In genomic region chr22:27972732-27973698, GRCh38 we compare ENCODE assay signal across 30 cellular contexts. TPM values are rescaled to one million over a fixed set of nuclear protein-coding genes. Genes with fewer than 3 reads are reported as not detected.
DNase-seq lines count a peak whose midpoint lies in the region; ATAC-seq, FAIRE-seq and TF ChIP-seq lines count a peak whose summit lies in the region.
"Had no signal": no experiment of that assay in that cellular context is flagged by ENCODE, and none has a peak within 500 bp of the region (broad histone marks: within the 10 kb centered on the region; RNA-seq: fewer than 3 reads in every experiment).

No MANE protein-coding gene starts in this region.

- intact Hi-C loops in activated CD4-positive, alpha-beta T cell treated with anti-CD3 and anti-CD28 coated beads, Interleukin-2, amount 10 ng/mL, durations not matched to agents 24 days and 14 days (cut with micrococcal nuclease): no loop called here
- intact Hi-C loops in adrenal gland (cut with DNase I): no loop called here
- intact Hi-C loops in pancreas (cut with DNase I): no loop called here

- no peak overlapping the region for H2AFZ ChIP-seq in hepatocyte
- H2AFZ ChIP-seq: GM23248 had no signal

- 78 to 81% (median 79%) methylated on average over 9 of the region's 9 CpGs for WGBS in adrenal gland, 4 donors
- WGBS in hepatocyte (ENCODE audit: low lambda C conversion rate, missing lambda C conversion rate): 74% methylated on average over 9 of the region's 9 CpGs
- 76 to 81% methylated on average over 9 of the region's 9 CpGs for WGBS in pancreas, 2 donors

- TF ChIP-seq CTCF in adrenal gland (IDR thresholded peaks at IDR 0.05) (no peak), hepatocyte (IDR thresholded peaks at IDR 0.05; ENCODE audit: poor library complexity) (no peak), pancreas (IDR thresholded peaks at IDR 0.05) (no peak), brain microvascular endothelial cell (IDR thresholded peaks at IDR 0.05; ENCODE audit: low read depth, low read length, missing control alignments) (no peak)

- no peaks in the 10 kb centered on the region for H3K27me3 Mint-ChIP-seq in activated CD4-positive, alpha-beta T cell treated with anti-CD3 and anti-CD28 coated beads, Interleukin-2, amount 10 ng/mL, durations not matched to agents 24 days and 14 days
- H3K27me3 Mint-ChIP-seq: activated CD4-positive, alpha-beta memory T cell treated with anti-CD3 and anti-CD28 coated beads, Interleukin-2, amount 10 ng/mL, durations not matched to agents 7 days and 5 days; B cell had no signal

- no peaks in the 10 kb centered on the region for H4K20me1 ChIP-seq in hepatocyte (ENCODE audit: insufficient read depth, poor library complexity, severe bottlenecking)

- FAIRE-seq in pancreas (lab: Jason Lieb, UNC): no peak
- FAIRE-seq: A549, frontal cortex, GM12892, keratinocyte had no signal

- H3K27me3 ChIP-seq in adrenal gland (no peaks in the 10 kb centered on the region), hepatocyte (no peaks in the 10 kb centered on the region), pancreas (no peaks in the 10 kb centered on the region), brain microvascular endothelial cell (replicated peaks) (no peaks in the 10 kb centered on the region)
- H3K27me3 ChIP-seq in effector memory CD4-positive, alpha-beta T cell (replicated peaks; ENCODE audit: control insufficient read depth, insufficient read depth, low read length, poor library complexity, severe bottlenecking): no peaks in the 10 kb centered on the region
- H3K27me3 ChIP-seq: dorsolateral prefrontal cortex, sigmoid colon had no signal

- H3K27ac Mint-ChIP-seq in activated CD4-positive, alpha-beta T cell treated with anti-CD3 and anti-CD28 coated beads, Interleukin-2, amount 10 ng/mL, durations not matched to agents 24 days and 14 days: no peak overlapping the region
- H3K27ac Mint-ChIP-seq: activated CD4-positive, alpha-beta memory T cell treated with anti-CD3 and anti-CD28 coated beads, Interleukin-2, amount 10 ng/mL, durations not matched to agents 7 days and 5 days; B cell had no signal

- H3K27ac ChIP-seq in adrenal gland: peak overlapping the region in 3 of 5 donors; percentile 35 to 48 (median 41)
- peak overlapping the region; percentile 2 for H3K27ac ChIP-seq in hepatocyte
- peak overlapping the region in 2 of 4 donors; percentile 56 to 60 for H3K27ac ChIP-seq in pancreas
- H3K27ac ChIP-seq in effector memory CD4-positive, alpha-beta T cell (ENCODE audit: insufficient read depth, low read length, poor library complexity, severe bottlenecking): no peak overlapping the region
- H3K27ac ChIP-seq in brain microvascular endothelial cell: no peak overlapping the region
- H3K27ac ChIP-seq: A549, dorsolateral prefrontal cortex, epithelial cell of prostate, GM23248, RWPE1, sigmoid colon had no signal

- in situ Hi-C loops in brain microvascular endothelial cell (cut with HindIII; ENCODE audit: low pct_ligation_motif_present, low sequenced_read_pairs): no loop called here

- H3K9me3 ChIP-seq in adrenal gland (replicated peaks in 1 of 3) (peaks cover 0 to 8% (median 0%) of the 10 kb centered on the region in 3 donors), hepatocyte (ENCODE audit: low read depth) (no peaks in the 10 kb centered on the region), pancreas (no peaks in the 10 kb centered on the region)
- H3K9me3 ChIP-seq in effector memory CD4-positive, alpha-beta T cell (ENCODE audit: control insufficient read depth, low read length): no peaks in the 10 kb centered on the region
- H3K9me3 ChIP-seq: A549 had no signal

- H3K4me3 ChIP-seq in adrenal gland (no peak overlapping the region), hepatocyte (no peak overlapping the region), pancreas (no peak overlapping the region), brain microvascular endothelial cell (ENCODE audit: low read depth, low read length) (no peak overlapping the region)
- no peak overlapping the region for H3K4me3 ChIP-seq in effector memory CD4-positive, alpha-beta T cell (ENCODE audit: insufficient read depth, low read depth, low read length, poor library complexity, severe bottlenecking)
- H3K4me3 ChIP-seq: A549, dorsolateral prefrontal cortex, GM23248, lung, sigmoid colon had no signal

- H3K36me3 ChIP-seq in adrenal gland (replicated peaks in 1 of 2) (no peaks in the 10 kb centered on the region), hepatocyte (replicated peaks; ENCODE audit: insufficient read depth, low read depth) (no peaks in the 10 kb centered on the region), pancreas (no peaks in the 10 kb centered on the region), brain microvascular endothelial cell (replicated peaks) (no peaks in the 10 kb centered on the region)
- no peaks in the 10 kb centered on the region for H3K36me3 ChIP-seq in effector memory CD4-positive, alpha-beta T cell (ENCODE audit: control insufficient read depth, insufficient read depth, low read length)

- H3K4me1 ChIP-seq in adrenal gland (replicated peaks in 1 of 2) (peaks cover 13 to 18% of the 10 kb centered on the region in 2 donors), hepatocyte (ENCODE audit: insufficient read depth) (peaks cover 16% of the 10 kb centered on the region), pancreas (peaks cover 7 to 12% (median 12%) of the 10 kb centered on the region in 3 donors)
- no peaks in the 10 kb centered on the region for H3K4me1 ChIP-seq in effector memory CD4-positive, alpha-beta T cell (ENCODE audit: control insufficient read depth, insufficient read depth, low read length, poor library complexity, severe bottlenecking)
- H3K4me1 ChIP-seq: sigmoid colon had no signal

- no peaks in the 10 kb centered on the region for H3K9me2 ChIP-seq in hepatocyte (replicated peaks; ENCODE audit: insufficient read depth)

- TF ChIP-seq POLR2A in adrenal gland (IDR thresholded peaks at IDR 0.05): no peak

- peaks cover 2% of the 10 kb centered on the region for H3K36me3 Mint-ChIP-seq in activated CD4-positive, alpha-beta T cell treated with anti-CD3 and anti-CD28 coated beads, Interleukin-2, amount 10 ng/mL, durations not matched to agents 24 days and 14 days (ENCODE audit: low read depth)

- no peaks in the 10 kb centered on the region for H3K9me3 Mint-ChIP-seq in activated CD4-positive, alpha-beta T cell treated with anti-CD3 and anti-CD28 coated beads, Interleukin-2, amount 10 ng/mL, durations not matched to agents 24 days and 14 days
- H3K9me3 Mint-ChIP-seq: activated CD4-positive, alpha-beta memory T cell treated with anti-CD3 and anti-CD28 coated beads, Interleukin-2, amount 10 ng/mL, durations not matched to agents 7 days and 5 days had no signal

- H3K4me1 Mint-ChIP-seq in activated CD4-positive, alpha-beta T cell treated with anti-CD3 and anti-CD28 coated beads, Interleukin-2, amount 10 ng/mL, durations not matched to agents 24 days and 14 days: peaks cover 2% of the 10 kb centered on the region
- H3K4me1 Mint-ChIP-seq: activated CD4-positive, alpha-beta memory T cell treated with anti-CD3 and anti-CD28 coated beads, Interleukin-2, amount 10 ng/mL, durations not matched to agents 7 days and 5 days; B cell had no signal

- peak; percentile 27 for DNase-seq in activated CD4-positive, alpha-beta T cell treated with anti-CD3 and anti-CD28 coated beads, Interleukin-2, amount 10 ng/mL, durations not matched to agents 24 days and 14 days
- DNase-seq in activated CD4-positive, alpha-beta T cell treated with anti-CD3 and anti-CD28 coated beads for 48 hours: no peak
- DNase-seq in adrenal gland (no peak), hepatocyte (ENCODE audit: low spot score) (no peak), pancreas (no peak), brain microvascular endothelial cell (no peak), NCI-H748 treated with DMSO at 0.1 percent for 48 hours (lab: John Stamatoyannopoulos, UW) (no peak)
- no peak for DNase-seq in effector memory CD4-positive, alpha-beta T cell
- DNase-seq: activated CD4-positive, alpha-beta memory T cell treated with anti-CD3 and anti-CD28 coated beads, Interleukin-2, amount 10 ng/mL, durations not matched to agents 7 days and 5 days; activated CD4-positive, CD25-positive, alpha-beta regulatory T cell; activated gamma-delta T cell; activated T-cell treated with anti-CD3 and anti-CD28 coated beads for 4 hours; amniotic stem cell; DMS79; dorsolateral prefrontal cortex; GM23248; hypothalamus; NCI-H1092; NCI-H2081 treated with DMSO at 0.1 percent for 48 hours; occipital lobe; sigmoid colon; T1000 had no signal

- H3K79me2 ChIP-seq in hepatocyte: no peaks in the 10 kb centered on the region

- no peak overlapping the region for H3K4me2 ChIP-seq in hepatocyte
- H3K4me2 ChIP-seq: A549 had no signal

- no peak overlapping the region for H3K4me3 Mint-ChIP-seq in activated CD4-positive, alpha-beta T cell treated with anti-CD3 and anti-CD28 coated beads, Interleukin-2, amount 10 ng/mL, durations not matched to agents 24 days and 14 days
- H3K4me3 Mint-ChIP-seq: activated CD4-positive, alpha-beta memory T cell treated with anti-CD3 and anti-CD28 coated beads, Interleukin-2, amount 10 ng/mL, durations not matched to agents 7 days and 5 days; B cell had no signal

- peak; percentile 87 to 93 (median 92) for ATAC-seq in pancreas
- ATAC-seq: A549 had no signal

RNA-seq across cellular contexts. Expression of gene PITPNB, which starts 54.0 kb away (rescaled TPM):
- total RNA-seq in activated CD4-positive, alpha-beta T cell treated with anti-CD3 and anti-CD28 coated beads, Interleukin-2, amount 10 ng/mL, durations not matched to agents 24 days and 14 days: 148 TPM in 2 replicates
- total RNA-seq in adrenal gland (10 to 100 TPM; 16.8 to 68.0 (median 36.9) TPM), hepatocyte (28.2 and 38.7 TPM in 2 replicates), pancreas (10 to 100 TPM; 20.4 to 38.0 (median 26.9) TPM)
- polyA plus RNA-seq in adrenal gland (10 to 100 TPM; 22.9 to 69.0 (median 24.3) TPM), hepatocyte (49.3 and 65.3 TPM in 2 replicates), pancreas (10 to 100 TPM; 14.3 to 24.2 TPM)

Comparison
In these comparisons a context has a peak if more than half of its experiments do, and no peak if none do; other contexts are left out.
1. H3K27ac ChIP-seq: peak in adrenal gland (3 of 5) and hepatocyte (single experiment); none in effector memory CD4-positive, alpha-beta T cell (single experiment) and brain microvascular endothelial cell (single experiment).